Comparison of ENCODE assay signal across 8 cellular contexts in genomic region chr3:128650096-128651050, GRCh38. TPM values are rescaled to one million over a fixed set of nuclear protein-coding genes. Genes with fewer than 3 reads are reported as not detected.
DNase-seq lines count a peak whose midpoint lies in the region; ATAC-seq, FAIRE-seq and TF ChIP-seq lines count a peak whose summit lies in the region.

Gene RPN1 (minus strand): TSS chr3:128650818. CDS start chr3:128650800, 18 bp downstream.

- H3K9me3 ChIP-seq in MM.1S (replicated peaks; ENCODE audit: insufficient read depth, low read length) = no peaks in the 10 kb centered on the region

- H3K4me2 ChIP-seq in MM.1S (ENCODE audit: low read depth, low read length) = peak within 1 kb of the TSS; percentile 89

- H3K4me3 ChIP-seq in MM.1S (ENCODE audit: low read length) (peak within 1 kb of the TSS; percentile 100), fibroblast of the aortic adventitia (ENCODE audit: low read depth, low read length) (peak within 1 kb of the TSS; percentile 99)

- H3F3A ChIP-seq in MM.1S (ENCODE audit: insufficient read depth, low read length) = no peaks in the 10 kb centered on the region

- DNase-seq in HCEC 1CT = peak; percentile 93
- peak; percentile 94 for DNase-seq in MM.1S
- DNase-seq in SHP77 treated with DMSO at 0.1 percent for 48 hours (lab: John Stamatoyannopoulos, UW) = peak; percentile 84
- DNase-seq in activated effector memory CD4-positive, alpha-beta T cell treated with anti-CD3 and anti-CD28 coated beads, Interleukin-2, amount 50 U/mL, for 16 hours = peak; percentile 99
- DNase-seq in fibroblast of the aortic adventitia (ENCODE audit: low read depth) = peak; percentile 94
- peak; percentile 95 for DNase-seq in stimulated activated naive CD8-positive, alpha-beta T cell treated with anti-CD3 and anti-CD28 coated beads, Interleukin-15, Interleukin-2, amounts not matched to agents 100 U/mL and 50 U/mL, for 24 hours

- H3K27ac Mint-ChIP-seq in nephron = peak within 1 kb of the TSS; percentile 80 to 94 (median 93)

- H2AFZ ChIP-seq in MM.1S (ENCODE audit: low read length) = peak within 1 kb of the TSS; percentile 78

- H4K20me1 ChIP-seq in MM.1S (ENCODE audit: insufficient read depth, low read length) = peaks cover 7% of the 10 kb centered on the region; the same call in 1 of the 2 replicates

- H3K9me2 ChIP-seq in MM.1S (replicated peaks; ENCODE audit: insufficient read depth, low read length) = no peaks in the 10 kb centered on the region

- H3K4me3 Mint-ChIP-seq in nephron = peak within 1 kb of the TSS; percentile 88 to 93 (median 90)

- H3K27ac ChIP-seq in MM.1S (ENCODE audit: low read length) = peak within 1 kb of the TSS; percentile 94

- peaks cover 3% of the 10 kb centered on the region for H3K27me3 Mint-ChIP-seq in nephron (ENCODE audit: low read depth)

- H3K9me3 Mint-ChIP-seq in nephron = no peaks in the 10 kb centered on the region

- 0 out of 2 replicates have a peak, but pooled peaks cover 5% of the 10 kb centered on the region for H3K4me1 ChIP-seq in MM.1S (ENCODE audit: low read length)

- peak within 1 kb of the TSS; percentile 100 for H3K9ac ChIP-seq in MM.1S (ENCODE audit: low read length)

- no peaks in the 10 kb centered on the region; the same call in 1 of the 2 replicates for H3K36me3 ChIP-seq in MM.1S (replicated peaks; ENCODE audit: insufficient read depth, low read length)

- TF ChIP-seq CTCF in MM.1S (IDR thresholded peaks at IDR 0.05; ENCODE audit: low read length) (no peak), fibroblast of the aortic adventitia (IDR thresholded peaks at IDR 0.05; ENCODE audit: insufficient read depth, low read length) (no peak), nephron (IDR thresholded peaks at IDR 0.05; ENCODE audit: unreplicated experiment in 3 of 3) (no peak)

- ATAC-seq in stimulated activated naive CD8-positive, alpha-beta T cell treated with anti-CD3 and anti-CD28 coated beads, Interleukin-15, Interleukin-2, amounts not matched to agents 100 U/mL and 50 U/mL, for 24 hours = peak; percentile 98

- peaks cover 53% of the 10 kb centered on the region for H3K79me2 ChIP-seq in MM.1S (ENCODE audit: low read length)

- no peaks in the 10 kb centered on the region for H3K36me3 Mint-ChIP-seq in nephron (ENCODE audit: low read depth)

- H3K4me1 Mint-ChIP-seq in nephron = peaks cover 13% of the 10 kb centered on the region

- no peaks in the 10 kb centered on the region for H3K27me3 ChIP-seq in MM.1S (replicated peaks; ENCODE audit: insufficient read depth, low read length)

- FAIRE-seq in G401.6 (lab: Jason Lieb, UNC) = peak; percentile 94

RNA-seq across cellular contexts. Expression of gene RPN1, which starts in this region (rescaled TPM):
- 147 and 341 TPM in 2 replicates for total RNA-seq in fibroblast of the aortic adventitia (ENCODE audit: low replicate concordance)

Comparison
In these comparisons a context has a peak if more than half of its experiments do, and no peak if none do; other contexts are left out.
1. Peak in every context shown above with its lines: DNase-seq, ATAC-seq, H3K4me3 ChIP-seq and H3K27ac ChIP-seq.